ENCODE assay signal across 30 cellular contexts in the genomic region with DNA sequence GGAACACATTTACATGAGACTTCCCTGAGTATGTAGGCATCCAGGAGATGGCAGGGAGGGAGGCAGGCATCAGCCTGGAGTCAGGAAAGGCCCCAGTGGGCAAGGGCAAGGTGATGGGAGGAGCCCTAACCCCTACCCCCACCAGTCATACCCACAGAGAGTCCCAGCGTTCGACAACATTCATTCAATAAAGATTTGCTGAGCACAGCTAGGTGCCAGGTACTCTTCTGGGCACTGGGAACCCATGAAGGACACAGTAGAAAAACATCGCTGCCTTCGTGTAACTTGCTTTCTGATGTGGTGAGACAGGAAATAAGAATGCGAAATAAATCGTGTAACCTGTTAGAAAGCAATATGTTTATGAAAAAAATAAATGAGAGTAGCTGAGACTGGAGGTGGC.
"Had no signal": no experiment of that assay in that cellular context is flagged by ENCODE, and none has a peak within 500 bp of the region (broad histone marks: within the 10 kb centered on the region; RNA-seq: fewer than 3 reads in every experiment).

No MANE protein-coding gene starts in this region.

- DNase-seq: activated CD4-positive, alpha-beta memory T cell treated with anti-CD3 and anti-CD28 coated beads, Interleukin-2, amount 10 ng/mL, durations not matched to agents 7 days and 5 days; activated CD4-positive, alpha-beta T cell treated with anti-CD3 and anti-CD28 coated beads for 1 hour; activated CD4-positive, alpha-beta T cell treated with anti-CD3 and anti-CD28 coated beads for 4 hours; activated CD4-positive, alpha-beta T cell treated with anti-CD3 and anti-CD28 coated beads, Interleukin-2, amount 10 ng/mL, durations not matched to agents 7 days and 5 days; activated CD4-positive, alpha-beta T cell treated with anti-CD3 and anti-CD28 coated beads, Interleukin-2, amount 50 U/mL, for 4 hours; activated CD8-positive, alpha-beta memory T cell treated with anti-CD3 and anti-CD28 coated beads, Interleukin-2, amount 50 U/mL, for 48 hours; activated effector memory CD4-positive, alpha-beta T cell treated with Interleukin-2 at 50 U/mL for 16 hours; activated gamma-delta T cell treated with Interleukin-2 at 50 U/mL for 16 hours; activated naive CD4-positive, alpha-beta T cell treated with anti-CD3 and anti-CD28 coated beads, Interleukin-2, amount 50 U/mL, for 16 hours; activated naive CD4-positive, alpha-beta T cell treated with Interleukin-2 at 50 U/mL for 16 hours; activated T-cell treated with anti-CD3 and anti-CD28 coated beads for 4 hours; activated T-cell treated with anti-CD3 and anti-CD28 coated beads, Interleukin-2, amount 50 U/mL, for 4 hours; amniotic stem cell; anterior cingulate cortex; brain microvascular endothelial cell; dorsolateral prefrontal cortex; effector memory CD4-positive, alpha-beta T cell; erythroblast; foreskin keratinocyte; gastrocnemius medialis; glutamatergic neuron; T-helper 1 cell had no signal

- H3K27me3 ChIP-seq: brain microvascular endothelial cell, dorsolateral prefrontal cortex, esophagus muscularis mucosa, foreskin keratinocyte, gastrocnemius medialis had no signal

- H3K4me1 ChIP-seq: foreskin keratinocyte, gastrocnemius medialis had no signal

- ATAC-seq: activated T-cell treated with anti-CD3 and anti-CD28 coated beads, Interleukin-2, amount 50 U/mL, for 4 hours; activated T-helper 17 cell treated with anti-CD3 and anti-CD28 coated beads, Interleukin-2, amount 50 U/mL, for 72 hours; foreskin keratinocyte; gastrocnemius medialis; WTC11 had no signal

- H3K27me3 Mint-ChIP-seq: dendritic cell treated with granulocyte-macrophage colony-stimulating factor and Interleukin-4, amounts not matched to agents 40 ng/mL and 50 ng/mL, for 4 days had no signal

- H3K27ac ChIP-seq: brain microvascular endothelial cell, coronary artery, dorsolateral prefrontal cortex, esophagus muscularis mucosa, foreskin keratinocyte, gastrocnemius medialis, VCaP had no signal

- H3K9me3 Mint-ChIP-seq: activated CD4-positive, alpha-beta memory T cell treated with anti-CD3 and anti-CD28 coated beads, Interleukin-2, amount 10 ng/mL, durations not matched to agents 7 days and 5 days; activated CD4-positive, alpha-beta T cell treated with anti-CD3 and anti-CD28 coated beads, Interleukin-2, amount 10 ng/mL, durations not matched to agents 7 days and 5 days; activated T-cell treated with anti-CD3 and anti-CD28 coated beads, Interleukin-2, amount 50 U/mL, for 4 hours; activated T-helper 17 cell treated with anti-CD3 and anti-CD28 coated beads, Interleukin-2, amount 50 U/mL, for 72 hours; central memory CD8-positive, alpha-beta T cell; dendritic cell treated with granulocyte-macrophage colony-stimulating factor and Interleukin-4, amounts not matched to agents 40 ng/mL and 50 ng/mL, for 4 days; WTC11 had no signal

- H3K4me3 Mint-ChIP-seq: activated CD4-positive, alpha-beta memory T cell treated with anti-CD3 and anti-CD28 coated beads, Interleukin-2, amount 10 ng/mL, durations not matched to agents 7 days and 5 days; activated CD4-positive, alpha-beta T cell treated with anti-CD3 and anti-CD28 coated beads, Interleukin-2, amount 10 ng/mL, durations not matched to agents 7 days and 5 days; activated naive CD8-positive, alpha-beta T cell; activated T-cell treated with anti-CD3 and anti-CD28 coated beads, Interleukin-2, amount 50 U/mL, for 4 hours; activated T-helper 17 cell treated with anti-CD3 and anti-CD28 coated beads, Interleukin-2, amount 50 U/mL, for 72 hours; central memory CD8-positive, alpha-beta T cell; dendritic cell treated with granulocyte-macrophage colony-stimulating factor and Interleukin-4, amounts not matched to agents 40 ng/mL and 50 ng/mL, for 4 days; WTC11 had no signal

- H3K4me1 Mint-ChIP-seq: activated T-helper 17 cell treated with anti-CD3 and anti-CD28 coated beads, Interleukin-2, amount 50 U/mL, for 72 hours; central memory CD8-positive, alpha-beta T cell had no signal

- H3K9me3 ChIP-seq: esophagus muscularis mucosa, gastrocnemius medialis had no signal

- H3K36me3 ChIP-seq: brain microvascular endothelial cell, esophagus muscularis mucosa, gastrocnemius medialis had no signal

- H3K27ac Mint-ChIP-seq: activated CD4-positive, alpha-beta memory T cell treated with anti-CD3 and anti-CD28 coated beads, Interleukin-2, amount 10 ng/mL, durations not matched to agents 7 days and 5 days; activated CD4-positive, alpha-beta T cell treated with anti-CD3 and anti-CD28 coated beads, Interleukin-2, amount 10 ng/mL, durations not matched to agents 7 days and 5 days; activated naive CD8-positive, alpha-beta T cell; activated T-helper 17 cell treated with anti-CD3 and anti-CD28 coated beads, Interleukin-2, amount 50 U/mL, for 72 hours; dendritic cell treated with granulocyte-macrophage colony-stimulating factor and Interleukin-4, amounts not matched to agents 40 ng/mL and 50 ng/mL, for 4 days; WTC11 had no signal

- H3K4me3 ChIP-seq: coronary artery, dorsolateral prefrontal cortex, esophagus muscularis mucosa, gastrocnemius medialis had no signal

- H3K36me3 Mint-ChIP-seq: WTC11 had no signal
